8 cellular contexts compared by ENCODE assay signal in genomic region chr12:118061876-118062791, GRCh38. TPM values are rescaled to one million over a fixed set of nuclear protein-coding genes. Genes with fewer than 3 reads are reported as not detected.
DNase-seq lines count a peak whose midpoint lies in the region; ATAC-seq and TF ChIP-seq lines count a peak whose summit lies in the region.

No MANE protein-coding gene starts in this region.

- H3K4me3 ChIP-seq in heart left ventricle: peak overlapping the region; percentile 57 to 99 (median 79)

- H3K4me1 ChIP-seq in heart left ventricle: peaks cover 0 to 52% (median 22%) of the 10 kb centered on the region in 12 donors

- no peaks in the 10 kb centered on the region for H3K9me3 ChIP-seq in heart left ventricle

- intact Hi-C loops in heart left ventricle (cut with DNase I): loop anchor here in 8 of 10 donors (2.0 to 5.0 kb wide), 8 partner anchors 40 to 315 kb away; partner anchors contain the start of genes VSIG10 (in 5 of the 8), RFC5 (in 4 of the 8), SUDS3 (in 2 of the 8) and TAOK3 (in 1 of the 8)

- peak; percentile 20 for DNase-seq in stimulated activated CD4-positive, alpha-beta T cell treated with anti-CD3 and anti-CD28 coated beads, Interleukin-12 subunit alpha, Interleukin-12 subunit beta, amount 100 ng/mL, for 4 hours
- DNase-seq in stimulated activated CD4-positive, alpha-beta T cell treated with anti-CD3 and anti-CD28 coated beads, Interleukin-1b, Interleukin-23, amount 100 ng/mL, for 48 hours: no peak
- DNase-seq in NCI-H187 treated with DMSO at 0.1 percent for 48 hours (lab: John Stamatoyannopoulos, UW) (peak; percentile 20), heart left ventricle (peak in 4 of 5 donors; percentile 31 to 65 (median 48)), omental fat pad (ENCODE audit: low spot score) (no peak)

- 1 to 2% (median 1%) methylated on average over 41 of the region's 41 CpGs for WGBS in adipose tissue, 3 donors
- 1 to 5% (median 3%) methylated on average over 41 of the region's 41 CpGs for WGBS in heart left ventricle, 4 donors

- H3K27ac ChIP-seq in adipose tissue (ENCODE audit: low read depth, low read length): peak overlapping the region; percentile 84
- peak overlapping the region; percentile 93 to 100 (median 98) for H3K27ac ChIP-seq in heart left ventricle

- TF ChIP-seq CTCF in heart left ventricle (IDR thresholded peaks at IDR 0.05): no peak
- TF ChIP-seq CTCF in omental fat pad (IDR thresholded peaks at IDR 0.05): no peak

- H3K36me3 ChIP-seq in heart left ventricle: peaks cover 0 to 6% (median 0%) of the 10 kb centered on the region in 9 donors

- TF ChIP-seq POLR2A in heart left ventricle (IDR thresholded peaks at IDR 0.05): no peak

- no peaks in the 10 kb centered on the region for H3K27me3 ChIP-seq in heart left ventricle

- ATAC-seq in heart left ventricle (peak in 3 of 4 donors; percentile 23 to 40 (median 37)), omental fat pad (ENCODE audit: low FRiP score) (peak; percentile 11), HG02970 (IDR thresholded peaks at IDR 0.05; ENCODE audit: low FRiP score, unreplicated experiment) (no peak), GM21423 (IDR thresholded peaks at IDR 0.05; ENCODE audit: unreplicated experiment) (no peak)

RNA-seq across cellular contexts. Expression of gene WSB2, which starts 1.2 kb away (rescaled TPM):
- polyA plus RNA-seq in adipose tissue (10 to 100 TPM; 21.1 to 55.7 (median 40.3) TPM), heart left ventricle (100 to 1,000 TPM in 1 of 2 donors, 10 to 100 TPM in 1; 51.8 to 152 TPM)
- total RNA-seq in heart left ventricle (100 to 1,000 TPM in 8 of 9 donors, 10 to 100 TPM in 1; 89.1 to 162 (median 105) TPM), omental fat pad (10 to 100 TPM; 41.1 to 87.8 (median 65.3) TPM)

RNA-seq across cellular contexts. Expression of gene VSIG10, which starts 41.7 kb away (rescaled TPM):
- polyA plus RNA-seq in adipose tissue (10 to 100 TPM; 10.8 to 18.9 (median 18.3) TPM), heart left ventricle (10 to 100 TPM in 1 of 2 donors, 1 to 10 TPM in 1; 6.3 to 11.3 TPM)
- total RNA-seq in heart left ventricle (10 to 100 TPM in 6 of 9 donors, 1 to 10 TPM in 3; 6.9 to 17.7 (median 10.7) TPM), omental fat pad (10 to 100 TPM; 16.2 to 73.9 (median 28.0) TPM)

RNA-seq across cellular contexts. Expression of gene RFC5, which starts 45.6 kb away (rescaled TPM):
- polyA plus RNA-seq in adipose tissue (10 to 100 TPM in 1 of 3 donors, 1 to 10 TPM in 2; 5.6 to 14.6 (median 5.8) TPM), heart left ventricle (1 to 10 TPM; 2.3 to 8.2 TPM)
- total RNA-seq in heart left ventricle (1 to 10 TPM; 3.5 to 6.9 (median 4.7) TPM), omental fat pad (10 to 100 TPM in 1 of 4 donors, 1 to 10 TPM in 3; 4.7 to 14.8 (median 6.4) TPM)

Comparison
In these comparisons a context has a peak if more than half of its experiments do, and no peak if none do; other contexts are left out.
1. DNase-seq: peak in stimulated activated CD4-positive, alpha-beta T cell treated with anti-CD3 and anti-CD28 coated beads, Interleukin-12 subunit alpha, Interleukin-12 subunit beta, amount 100 ng/mL, for 4 hours (single experiment), NCI-H187 treated with DMSO at 0.1 percent for 48 hours (single experiment) and heart left ventricle (4 of 5); none in stimulated activated CD4-positive, alpha-beta T cell treated with anti-CD3 and anti-CD28 coated beads, Interleukin-1b, Interleukin-23, amount 100 ng/mL, for 48 hours (single experiment) and omental fat pad (single experiment).
2. ATAC-seq: peak in heart left ventricle (3 of 4) and omental fat pad (single experiment); none in HG02970 (single experiment) and GM21423 (single experiment).